ENCODE assay signal across 8 cellular contexts in genomic region chr19:13116282-13117175, GRCh38. TPM values are rescaled to one million over a fixed set of nuclear protein-coding genes. Genes with fewer than 3 reads are reported as not detected.
A peak's percentile ranks its signal among the peaks of the same experiment; 100 is the strongest.
DNase-seq lines count a peak whose midpoint lies in the region; ATAC-seq, FAIRE-seq and TF ChIP-seq lines count a peak whose summit lies in the region.

TSS of gene TRMT1 (minus strand) at chr19:13116740. CDS start at chr19:13116399, 341 bp downstream.

- peaks cover 38% of the 10 kb centered on the region for H3K36me3 Mint-ChIP-seq in activated naive CD8-positive, alpha-beta T cell treated with anti-CD3 and anti-CD28 coated beads, Interleukin-2, amount 50 U/mL, for 24 hours (ENCODE audit: low read depth)

- H4K91ac ChIP-seq in trophoblast cell (ENCODE audit: low read depth, low read length): peak within 1 kb of the TSS; percentile 62

- peak within 1 kb of the TSS; percentile 85 for H3K4me3 ChIP-seq in cardiac muscle cell
- H3K4me3 ChIP-seq in trophoblast cell (ENCODE audit: low read depth, low read length): peak within 1 kb of the TSS; percentile 97
- H3K4me3 ChIP-seq in tibial artery: peak within 1 kb of the TSS; percentile 70 to 98

- no peak within 1 kb of the TSS for H3K23ac ChIP-seq in trophoblast cell (ENCODE audit: low read length)

- peaks cover 31% of the 10 kb centered on the region for H3K79me2 ChIP-seq in trophoblast cell (ENCODE audit: control insufficient read depth, insufficient read depth, low read length, poor library complexity)

- H3K4me1 Mint-ChIP-seq in activated naive CD8-positive, alpha-beta T cell treated with anti-CD3 and anti-CD28 coated beads, Interleukin-2, amount 50 U/mL, for 24 hours: peaks cover 58% of the 10 kb centered on the region

- no peak within 1 kb of the TSS for H2BK5ac ChIP-seq in trophoblast cell (ENCODE audit: low read depth, low read length, poor library complexity)

- H2AK5ac ChIP-seq in trophoblast cell (ENCODE audit: low read length): no peak within 1 kb of the TSS

- peaks cover 2% of the 10 kb centered on the region for H3K27me3 Mint-ChIP-seq in activated naive CD8-positive, alpha-beta T cell treated with anti-CD3 and anti-CD28 coated beads, Interleukin-2, amount 50 U/mL, for 24 hours

- H3K36me3 ChIP-seq in cardiac muscle cell (peaks cover 5% of the 10 kb centered on the region), trophoblast cell (ENCODE audit: control insufficient read depth in 1 of 2, insufficient read depth in 2 of 2, low read length in 2 of 2) (peaks cover 14 to 20% of the 10 kb centered on the region in 2 experiments), tibial artery (peaks cover 0 to 36% (median 20%) of the 10 kb centered on the region in 3 donors)

- H4K12ac ChIP-seq in trophoblast cell (ENCODE audit: low read depth, low read length): peak within 1 kb of the TSS; percentile 57

- H3K9me3 ChIP-seq in cardiac muscle cell (ENCODE audit: low read depth) (no peaks in the 10 kb centered on the region), trophoblast cell (ENCODE audit: insufficient read depth, low read depth, low read length) (no peaks in the 10 kb centered on the region), tibial artery (no peaks in the 10 kb centered on the region)

- H3K18ac ChIP-seq in trophoblast cell (ENCODE audit: low read length): peak within 1 kb of the TSS; percentile 41

- H3K4me1 ChIP-seq in cardiac muscle cell (ENCODE audit: low read depth) (peaks cover 11% of the 10 kb centered on the region), trophoblast cell (ENCODE audit: control insufficient read depth in 1 of 2, insufficient read depth in 2 of 2, low read length in 2 of 2) (peaks cover 18 to 26% of the 10 kb centered on the region in 2 experiments), tibial artery (peaks cover 0 to 42% (median 31%) of the 10 kb centered on the region in 4 donors)

- H2BK12ac ChIP-seq in trophoblast cell (ENCODE audit: low read length): no peak within 1 kb of the TSS

- ATAC-seq in activated naive CD8-positive, alpha-beta T cell treated with anti-CD3 and anti-CD28 coated beads, Interleukin-2, amount 50 U/mL, for 24 hours: peak; percentile 39

- no peaks in the 10 kb centered on the region for H3K9me3 Mint-ChIP-seq in activated naive CD8-positive, alpha-beta T cell treated with anti-CD3 and anti-CD28 coated beads, Interleukin-2, amount 50 U/mL, for 24 hours

- peak within 1 kb of the TSS; percentile 8 for H3K4ac ChIP-seq in trophoblast cell (ENCODE audit: low read depth, low read length)

- intact Hi-C loops in tibial artery (cut with DNase I; ENCODE audit: low total_unique reads): no loop called here

- peak within 1 kb of the TSS; percentile 9 for H2BK120ac ChIP-seq in trophoblast cell (ENCODE audit: insufficient read depth, low read length, poor library complexity)

- H4K8ac ChIP-seq in trophoblast cell (ENCODE audit: low read depth, low read length): peak within 1 kb of the TSS; percentile 80

- TF ChIP-seq POLR2A in H54 (IDR thresholded peaks at IDR 0.05; ENCODE audit: low read depth, low read length): 0 out of 2 replicates have a peak, but pooled peaks have one; percentile 13

- peak within 1 kb of the TSS; percentile 90 for H3K4me3 Mint-ChIP-seq in activated naive CD8-positive, alpha-beta T cell treated with anti-CD3 and anti-CD28 coated beads, Interleukin-2, amount 50 U/mL, for 24 hours

- peaks cover 11% of the 10 kb centered on the region for H3K79me1 ChIP-seq in trophoblast cell (ENCODE audit: low read length)

- H3K27me3 ChIP-seq in cardiac muscle cell: no peaks in the 10 kb centered on the region
- no peaks in the 10 kb centered on the region for H3K27me3 ChIP-seq in trophoblast cell (ENCODE audit: insufficient read depth, low read length)
- H3K27me3 ChIP-seq in tibial artery: no peaks in the 10 kb centered on the region

- H3K14ac ChIP-seq in trophoblast cell (ENCODE audit: low read length): peak within 1 kb of the TSS; percentile 23

- peak within 1 kb of the TSS; percentile 92 for H3K4me2 ChIP-seq in trophoblast cell (ENCODE audit: low read length)

- DNase-seq in DMS 273 (lab: John Stamatoyannopoulos, UW; ENCODE audit: unreplicated experiment): peak; percentile 98
- peak; percentile 97 for DNase-seq in H54 (ENCODE audit: insufficient read length, low spot score)
- DNase-seq in NCI-H1417 (lab: John Stamatoyannopoulos, UW): peak; percentile 81 to 97 (median 95)
- DNase-seq in SW 1271 (lab: John Stamatoyannopoulos, UW): peak; percentile 74 to 92
- peak; percentile 94 for DNase-seq in activated naive CD8-positive, alpha-beta T cell treated with anti-CD3 and anti-CD28 coated beads, Interleukin-2, amount 50 U/mL, for 24 hours
- DNase-seq in cardiac muscle cell (ENCODE audit: low read depth in 1 of 2, low spot score in 1 of 2): peak; percentile 92 to 95
- DNase-seq in trophoblast cell: peak; percentile 89 to 93
- DNase-seq in tibial artery: peak; percentile 94

- H3K27ac ChIP-seq in cardiac muscle cell (peak within 1 kb of the TSS; percentile 87), trophoblast cell (ENCODE audit: low read depth, low read length) (no peak within 1 kb of the TSS), tibial artery (peak within 1 kb of the TSS; percentile 61 to 70)

- TF ChIP-seq CTCF in cardiac muscle cell (IDR thresholded peaks at IDR 0.05; ENCODE audit: low read depth, low read length) (no peak), tibial artery (IDR thresholded peaks at IDR 0.05) (no peak)

- H3K27ac Mint-ChIP-seq in activated naive CD8-positive, alpha-beta T cell treated with anti-CD3 and anti-CD28 coated beads, Interleukin-2, amount 50 U/mL, for 24 hours: peak within 1 kb of the TSS; percentile 97

- peak; percentile 52 for FAIRE-seq in H54 (lab: Jason Lieb, UNC)

- H2AFZ ChIP-seq in trophoblast cell (ENCODE audit: insufficient read depth, low read length, poor library complexity): peak within 1 kb of the TSS; percentile 69

- no CpG with 5 or more reads among the region's 51 CpGs for WGBS in trophoblast cell (ENCODE audit: extremely low coverage, insufficient coverage, insufficient read length)

- peak within 1 kb of the TSS; percentile 85 for H3K9ac ChIP-seq in trophoblast cell (ENCODE audit: low read length)

RNA-seq across cellular contexts. Expression of gene TRMT1, which starts in this region (rescaled TPM):
- total RNA-seq in cardiac muscle cell: 45.9 and 48.5 TPM in 2 replicates
- polyA plus RNA-seq in cardiac muscle cell: 37.7 and 56.0 TPM in 2 replicates
- 26.6 and 28.8 TPM in 2 replicates for polyA plus RNA-seq in trophoblast cell (2013)
